Comparison of ENCODE assay signal across 25 cellular contexts in genomic region chr4:116849620-116850019, GRCh38.
DNase-seq lines count a peak whose midpoint lies in the region; ATAC-seq, FAIRE-seq and TF ChIP-seq lines count a peak whose summit lies in the region.
"Had no signal": no experiment of that assay in that cellular context is flagged by ENCODE, and none has a peak within 500 bp of the region (broad histone marks: within the 10 kb centered on the region; RNA-seq: fewer than 3 reads in every experiment).

No MANE protein-coding gene starts in this region.

- H3K36me3 ChIP-seq in breast epithelium = no peaks in the 10 kb centered on the region
- H3K36me3 ChIP-seq in kidney (ENCODE audit: control insufficient read depth in 1 of 2, insufficient read depth in 2 of 2, low read length in 2 of 2) = no peaks in the 10 kb centered on the region
- H3K36me3 ChIP-seq: upper lobe of right lung had no signal

- peaks cover 20% of the 10 kb centered on the region for H3K27me3 Mint-ChIP-seq in MCF 10A (ENCODE audit: insufficient read depth, unreplicated experiment)
- no peaks in the 10 kb centered on the region; the same call in 1 of the 2 replicates for H3K27me3 Mint-ChIP-seq in WTC11 (ENCODE audit: low read depth)
- H3K27me3 Mint-ChIP-seq: activated CD4-positive, alpha-beta memory T cell treated with anti-CD3 and anti-CD28 coated beads for 36 hours; T-helper 17 cell had no signal

- no TSS peak for BruUV-seq in MCF 10A (replicated peaks; lab: Mats Ljungman, UMichigan)

- H3K27me3 ChIP-seq in breast epithelium = no peaks in the 10 kb centered on the region
- H3K27me3 ChIP-seq: upper lobe of right lung had no signal

- no peak for FAIRE-seq in kidney (lab: Jason Lieb, UNC)
- FAIRE-seq: colon, endometrium had no signal

- no peaks in the 10 kb centered on the region for H3K9me3 Mint-ChIP-seq in MCF 10A (ENCODE audit: unreplicated experiment)
- H3K9me3 Mint-ChIP-seq in WTC11 = no peaks in the 10 kb centered on the region

- H3K4me3 Mint-ChIP-seq in MCF 10A (ENCODE audit: unreplicated experiment) = no peak overlapping the region
- no peak overlapping the region for H3K4me3 Mint-ChIP-seq in WTC11
- H3K4me3 Mint-ChIP-seq: activated CD4-positive, alpha-beta memory T cell treated with anti-CD3 and anti-CD28 coated beads for 36 hours; activated naive CD4-positive, alpha-beta T cell treated with anti-CD3 and anti-CD28 coated beads for 36 hours; naive thymus-derived CD8-positive, alpha-beta T cell; T-helper 17 cell had no signal

- no peak for TF ChIP-seq POLR2A in breast epithelium (IDR thresholded peaks at IDR 0.05)

- DNase-seq in MCF 10A (ENCODE audit: unreplicated experiment) = peak; percentile 17
- DNase-seq in breast epithelium (ENCODE audit: low spot score in 2 of 2) = no peak
- no peak for DNase-seq in WTC11 (ENCODE audit: low spot score)
- no peak for DNase-seq in kidney
- no peak for DNase-seq in glomerular visceral epithelial cell (ENCODE audit: extremely low spot score)
- no peak for DNase-seq in dermis blood vessel endothelial cell
- DNase-seq in activated T-cell treated with anti-CD3 and anti-CD28 coated beads, Interleukin-2, amount 50 U/mL, for 1 hour = no peak
- DNase-seq: activated CD4-positive, alpha-beta memory T cell treated with anti-CD3 and anti-CD28 coated beads for 36 hours; activated naive CD4-positive, alpha-beta T cell treated with anti-CD3 and anti-CD28 coated beads for 36 hours; aorta; hippocampal formation; mesenchymal stem cell; naive thymus-derived CD8-positive, alpha-beta T cell; NCI-H1048; NCI-H2081; NCI-H510A treated with DMSO at 0.1 percent for 48 hours; SIG-M5; stimulated activated CD4-positive, alpha-beta T cell treated with anti-CD3 and anti-CD28 coated beads, Interleukin-4, amount 100 ng/mL, for 1 hour; T-helper 17 cell; upper lobe of right lung had no signal

- CTCF ChIA-PET in MCF 10A (lab: Yijun Ruan, JAX) (interaction anchor here (1.0 kb wide), 1 partner anchor 18 kb away, joined by 8 read pairs; no protein-coding TSS in a partner anchor), WTC11 (lab: Charles Lee) (interaction anchor here (1.3 kb wide), 1 partner anchor 77 kb away, joined by 3 read pairs; no protein-coding TSS in a partner anchor)

- POLR2A ChIA-PET in MCF 10A (lab: Yijun Ruan, JAX) (no interaction called here), WTC11 (lab: Charles Lee) (no interaction called here)

- no peaks in the 10 kb centered on the region for H3K4me1 Mint-ChIP-seq in MCF 10A (ENCODE audit: insufficient read depth, unreplicated experiment)
- no peaks in the 10 kb centered on the region for H3K4me1 Mint-ChIP-seq in WTC11
- H3K4me1 Mint-ChIP-seq: naive thymus-derived CD8-positive, alpha-beta T cell; T-helper 17 cell had no signal

- no peak for TF ChIP-seq CTCF in MCF 10A (IDR thresholded peaks at IDR 0.05; ENCODE audit: unreplicated experiment)
- no peak for TF ChIP-seq CTCF in breast epithelium (IDR thresholded peaks at IDR 0.05)
- TF ChIP-seq CTCF in WTC11 (IDR thresholded peaks at IDR 0.05) = no peak
- peak; percentile 29 for TF ChIP-seq CTCF in kidney (IDR thresholded peaks at IDR 0.05; ENCODE audit: borderline replicate concordance, extremely low read depth, insufficient read depth)

- no peak overlapping the region for H3K4me3 ChIP-seq in breast epithelium
- H3K4me3 ChIP-seq in kidney (ENCODE audit: low read length in 2 of 2) = no peak overlapping the region
- H3K4me3 ChIP-seq: skin epidermis, upper lobe of right lung had no signal

- ATAC-seq in WTC11 (peak; percentile 72), GM21619 (IDR thresholded peaks at IDR 0.05; ENCODE audit: unreplicated experiment) (no peak)
- ATAC-seq: naive thymus-derived CD8-positive, alpha-beta T cell; T-helper 17 cell; upper lobe of right lung had no signal

- H3K4me1 ChIP-seq in breast epithelium (no peaks in the 10 kb centered on the region), kidney (ENCODE audit: control insufficient read depth in 1 of 2, insufficient read depth in 1 of 2, low read depth in 1 of 2, low read length in 2 of 2) (no peaks in the 10 kb centered on the region)
- H3K4me1 ChIP-seq: upper lobe of right lung had no signal

- no peak overlapping the region for H3K9ac ChIP-seq in kidney (ENCODE audit: low read length in 2 of 2)
- H3K9ac ChIP-seq: KMS-11 had no signal

- H3K36me3 Mint-ChIP-seq in MCF 10A (ENCODE audit: insufficient read depth, unreplicated experiment) = no peaks in the 10 kb centered on the region
- no peaks in the 10 kb centered on the region for H3K36me3 Mint-ChIP-seq in WTC11
- H3K36me3 Mint-ChIP-seq: activated CD4-positive, alpha-beta memory T cell treated with anti-CD3 and anti-CD28 coated beads for 36 hours; naive thymus-derived CD8-positive, alpha-beta T cell had no signal

- intact Hi-C loops in MCF 10A (cut with micrococcal nuclease) = no loop called here
- intact Hi-C loops in breast epithelium (cut with DNase I; ENCODE audit: low total_unique reads) = no loop called here
- intact Hi-C loops in kidney (cut with DNase I) = no loop called here

- no peaks in the 10 kb centered on the region for H3K9me3 ChIP-seq in breast epithelium
- no peaks in the 10 kb centered on the region for H3K9me3 ChIP-seq in kidney (ENCODE audit: control insufficient read depth in 1 of 2, low read length in 2 of 2)
- H3K9me3 ChIP-seq: upper lobe of right lung had no signal

- H3K27ac ChIP-seq in breast epithelium (no peak overlapping the region), kidney (ENCODE audit: low read depth in 2 of 2, low read length in 2 of 2) (no peak overlapping the region)
- H3K27ac ChIP-seq: KMS-11, skin epidermis, upper lobe of right lung had no signal

- H3K27ac Mint-ChIP-seq in MCF 10A (ENCODE audit: low read depth, unreplicated experiment) (no peak overlapping the region), WTC11 (no peak overlapping the region)
- H3K27ac Mint-ChIP-seq: activated CD4-positive, alpha-beta memory T cell treated with anti-CD3 and anti-CD28 coated beads for 36 hours; activated naive CD4-positive, alpha-beta T cell treated with anti-CD3 and anti-CD28 coated beads for 36 hours; naive thymus-derived CD8-positive, alpha-beta T cell; T-helper 17 cell had no signal

TF ChIP-seq in WTC11, 78 proteins besides CTCF, POLR2A, EP300 and RAD21:
- no peak for TF ChIP-seq HMGA2 (CRISPR knock-in tag; IDR thresholded peaks at IDR 0.05)
- no peak for TF ChIP-seq PRRX2 (CRISPR knock-in tag; IDR thresholded peaks at IDR 0.05)
TF ChIP-seq in WTC11: peak in this region for 0.
